ENCODE assay signal across 23 cellular contexts in genomic region chr4:35614120-35614519, GRCh38.
"Had no signal": no experiment of that assay in that cellular context is flagged by ENCODE, and none has a peak within 500 bp of the region (broad histone marks: within the 10 kb centered on the region; RNA-seq: fewer than 3 reads in every experiment).

No MANE protein-coding gene starts in this region.

- H3K9me3 ChIP-seq: esophagus muscularis mucosa, esophagus squamous epithelium, gastrocnemius medialis, gastroesophageal sphincter, heart left ventricle, heart right ventricle had no signal

- DNase-seq: colonic mucosa; cortex of kidney; dermis blood vessel endothelial cell; dorsolateral prefrontal cortex; effector CD4-positive, alpha-beta T cell; effector CD8-positive, alpha-beta T cell; effector memory CD4-positive, alpha-beta T cell; effector memory CD8-positive, alpha-beta T cell; endodermal cell; erythroblast; esophagus squamous epithelium; foreskin fibroblast; foreskin keratinocyte; foreskin melanocyte; gastrocnemius medialis; glutamatergic neuron; head of caudate nucleus; heart left ventricle; heart right ventricle had no signal

- H3K4me3 ChIP-seq: colonic mucosa, coronary artery, dorsolateral prefrontal cortex, esophagus muscularis mucosa, esophagus squamous epithelium, gastrocnemius medialis, gastroesophageal sphincter, heart left ventricle, heart right ventricle had no signal

- H3K27ac ChIP-seq: colonic mucosa, coronary artery, dorsolateral prefrontal cortex, epithelial cell of prostate, esophagus muscularis mucosa, esophagus squamous epithelium, foreskin keratinocyte, gastrocnemius medialis, gastroesophageal sphincter, heart left ventricle, heart right ventricle had no signal

- H3K36me3 ChIP-seq: colonic mucosa, esophagus muscularis mucosa, esophagus squamous epithelium, gastrocnemius medialis, gastroesophageal sphincter, heart left ventricle, heart right ventricle had no signal

- H3K27me3 ChIP-seq: colonic mucosa, dorsolateral prefrontal cortex, esophagus muscularis mucosa, esophagus squamous epithelium, foreskin keratinocyte, gastrocnemius medialis, gastroesophageal sphincter, heart left ventricle, heart right ventricle had no signal
